Comparison of ENCODE assay signal across 8 cellular contexts in genomic region chr2:37376421-37377186, GRCh38. TPM values are rescaled to one million over a fixed set of nuclear protein-coding genes. Genes with fewer than 3 reads are reported as not detected.
DNase-seq lines count a peak whose midpoint lies in the region; ATAC-seq and TF ChIP-seq lines count a peak whose summit lies in the region.

No MANE protein-coding gene starts in this region.

- peak overlapping the region; percentile 94 for H3K4me2 ChIP-seq in SU-DHL-6 (ENCODE audit: low read depth, low read length, poor library complexity, severe bottlenecking)

- H3K27me3 ChIP-seq in SU-DHL-6 (ENCODE audit: low read length) (no peaks in the 10 kb centered on the region), tibial nerve (no peaks in the 10 kb centered on the region)

- peaks cover 0 to 24% (median 6%) of the 10 kb centered on the region in 4 donors for H3K4me1 ChIP-seq in tibial nerve

- TF ChIP-seq CTCF in SU-DHL-6 (IDR thresholded peaks at IDR 0.05; ENCODE audit: insufficient read depth, low read length, poor library complexity, severe bottlenecking) (no peak), fibroblast of villous mesenchyme (IDR thresholded peaks at IDR 0.05; ENCODE audit: insufficient read depth, low read depth, low read length) (no peak), tibial nerve (IDR thresholded peaks at IDR 0.05) (no peak)

- DNase-seq in ELR (ENCODE audit: low read depth): peak; percentile 93
- DNase-seq in fibroblast of villous mesenchyme (ENCODE audit: low read depth): peak; percentile 88
- DNase-seq in tibial nerve (ENCODE audit: low spot score in 2 of 2): peak; percentile 17 to 70
- no peak for DNase-seq in NCI-H2171 (lab: John Stamatoyannopoulos, UW)
- no peak for DNase-seq in superior temporal gyrus (ENCODE audit: extremely low spot score)

- H3K79me2 ChIP-seq in SU-DHL-6 (ENCODE audit: insufficient read depth, low read length): no peaks in the 10 kb centered on the region

- no peak for TF ChIP-seq POLR2A in tibial nerve (IDR thresholded peaks at IDR 0.05)

- peak overlapping the region; percentile 99 for H3K27ac ChIP-seq in SU-DHL-6 (ENCODE audit: low read depth, low read length)
- H3K27ac ChIP-seq in tibial nerve: peak overlapping the region in 3 of 4 donors; percentile 22 to 89 (median 70)

- WGBS in tibial nerve, 2 donors: 41 to 50% methylated on average over 9 of the region's 9 CpGs

- H3K36me3 ChIP-seq in SU-DHL-6 (ENCODE audit: low read length): no peaks in the 10 kb centered on the region
- H3K36me3 ChIP-seq in tibial nerve: no peaks in the 10 kb centered on the region

- peak; percentile 85 for ATAC-seq in GM19463 (IDR thresholded peaks at IDR 0.05; ENCODE audit: unreplicated experiment)
- peak; percentile 87 for ATAC-seq in HG03378 (IDR thresholded peaks at IDR 0.05; ENCODE audit: unreplicated experiment)

- H3K9me2 ChIP-seq in SU-DHL-6 (replicated peaks; ENCODE audit: insufficient read depth, low read length): no peaks in the 10 kb centered on the region

- peak overlapping the region; percentile 65 for H3K9ac ChIP-seq in SU-DHL-6 (ENCODE audit: low read length)

- H3K4me3 ChIP-seq in SU-DHL-6 (ENCODE audit: insufficient read depth, low read length, poor library complexity, severe bottlenecking) (peak overlapping the region; percentile 41), fibroblast of villous mesenchyme (ENCODE audit: low read depth, low read length) (no peak overlapping the region), tibial nerve (peak overlapping the region in 3 of 4 donors; percentile 4 to 18 (median 8))

- peak overlapping the region; percentile 36 for H2AFZ ChIP-seq in SU-DHL-6 (ENCODE audit: low read depth, low read length, severe bottlenecking)

- no peaks in the 10 kb centered on the region for H4K20me1 ChIP-seq in SU-DHL-6 (ENCODE audit: low read depth, low read length)

- peaks cover 44% of the 10 kb centered on the region for H3F3A ChIP-seq in SU-DHL-6 (ENCODE audit: insufficient read depth)

- TF ChIP-seq EP300 in tibial nerve (IDR thresholded peaks at IDR 0.05): peak in 1 of 2 donors; percentile 45

- H3K9me3 ChIP-seq in SU-DHL-6 (ENCODE audit: insufficient read depth, low read length) (no peaks in the 10 kb centered on the region), tibial nerve (no peaks in the 10 kb centered on the region)

RNA-seq across cellular contexts. Expression of gene QPCT, which starts 32.2 kb away (rescaled TPM):
- total RNA-seq in fibroblast of villous mesenchyme (27.1 and 47.5 TPM in 2 replicates), tibial nerve (1 to 10 TPM; 1.5 to 4.8 (median 3.1) TPM)

RNA-seq across cellular contexts. Expression of gene PRKD3, which starts 52.0 kb away (rescaled TPM):
- total RNA-seq in fibroblast of villous mesenchyme: 59.9 and 85.9 TPM in 2 replicates
- total RNA-seq in tibial nerve: 10 to 100 TPM; 39.0 to 57.3 (median 54.4) TPM

Comparison
In these comparisons a context has a peak if more than half of its experiments do, and no peak if none do; other contexts are left out.
1. DNase-seq: peak in ELR (single experiment), fibroblast of villous mesenchyme (single experiment) and tibial nerve (2 of 2); none in NCI-H2171 (single experiment) and superior temporal gyrus (single experiment).